1 cellular context compared by ENCODE assay signal in the genomic region with DNA sequence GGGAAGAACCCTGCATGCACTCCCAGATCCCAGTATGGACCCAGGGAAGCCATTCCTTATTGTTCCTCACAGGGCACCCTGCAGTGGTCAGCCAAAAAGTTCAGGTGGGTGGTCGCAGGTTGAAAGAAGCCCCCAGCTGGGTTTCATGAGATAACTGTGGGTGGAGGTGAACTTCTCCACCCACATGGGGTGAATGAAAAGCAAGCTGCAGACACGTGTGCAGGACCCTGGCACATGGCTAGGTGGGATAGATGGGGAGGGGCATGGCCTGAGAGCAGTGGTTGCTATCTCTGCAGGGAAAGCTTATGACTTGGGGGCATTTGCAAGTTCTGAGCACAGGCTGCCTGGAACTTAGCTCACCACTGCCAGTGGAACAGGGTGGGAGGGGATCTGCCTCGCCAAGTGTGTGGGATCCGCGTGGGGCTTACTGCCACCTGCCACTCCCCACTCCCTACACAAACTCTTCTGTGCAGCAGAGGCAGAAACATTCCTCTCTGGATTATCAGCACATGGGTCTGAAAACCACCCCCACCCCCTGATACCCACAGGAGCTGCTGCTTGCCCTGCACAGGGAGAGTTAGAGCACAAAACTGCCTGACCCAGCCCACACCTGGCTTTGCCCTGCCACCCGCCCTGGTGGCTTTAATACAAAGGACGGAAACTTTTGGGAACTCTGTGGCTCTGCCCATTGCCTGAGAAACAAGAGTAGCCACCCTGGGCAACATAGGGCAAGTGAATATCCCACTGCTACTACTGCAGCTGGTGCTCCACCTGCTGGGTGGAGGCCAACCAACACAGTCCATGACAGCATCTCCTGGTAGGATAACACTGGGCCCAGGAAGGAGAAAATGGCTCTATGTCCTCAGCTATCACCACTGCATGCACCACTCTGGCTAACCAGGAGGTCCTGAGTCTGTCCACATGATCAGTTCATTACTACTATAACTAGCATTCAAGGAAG.
A peak's percentile ranks its signal among the peaks of the same experiment; 100 is the strongest.
TF ChIP-seq lines count a peak whose summit lies in the region.

No MANE protein-coding gene starts in this region.

TF ChIP-seq in HepG2, 621 proteins besides CTCF, POLR2A, EP300 and RAD21:
- TF ChIP-seq, protein P1, sequence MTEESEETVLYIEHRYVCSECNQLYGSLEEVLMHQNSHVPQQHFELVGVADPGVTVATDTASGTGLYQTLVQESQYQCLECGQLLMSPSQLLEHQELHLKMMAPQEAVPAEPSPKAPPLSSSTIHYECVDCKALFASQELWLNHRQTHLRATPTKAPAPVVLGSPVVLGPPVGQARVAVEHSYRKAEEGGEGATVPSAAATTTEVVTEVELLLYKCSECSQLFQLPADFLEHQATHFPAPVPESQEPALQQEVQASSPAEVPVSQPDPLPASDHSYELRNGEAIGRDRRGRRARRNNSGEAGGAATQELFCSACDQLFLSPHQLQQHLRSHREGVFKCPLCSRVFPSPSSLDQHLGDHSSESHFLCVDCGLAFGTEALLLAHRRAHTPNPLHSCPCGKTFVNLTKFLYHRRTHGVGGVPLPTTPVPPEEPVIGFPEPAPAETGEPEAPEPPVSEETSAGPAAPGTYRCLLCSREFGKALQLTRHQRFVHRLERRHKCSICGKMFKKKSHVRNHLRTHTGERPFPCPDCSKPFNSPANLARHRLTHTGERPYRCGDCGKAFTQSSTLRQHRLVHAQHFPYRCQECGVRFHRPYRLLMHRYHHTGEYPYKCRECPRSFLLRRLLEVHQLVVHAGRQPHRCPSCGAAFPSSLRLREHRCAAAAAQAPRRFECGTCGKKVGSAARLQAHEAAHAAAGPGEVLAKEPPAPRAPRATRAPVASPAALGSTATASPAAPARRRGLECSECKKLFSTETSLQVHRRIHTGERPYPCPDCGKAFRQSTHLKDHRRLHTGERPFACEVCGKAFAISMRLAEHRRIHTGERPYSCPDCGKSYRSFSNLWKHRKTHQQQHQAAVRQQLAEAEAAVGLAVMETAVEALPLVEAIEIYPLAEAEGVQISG (CRISPR knock-in tag; IDR thresholded peaks at IDR 0.05), result peak; percentile 98
- TF ChIP-seq JUND (CRISPR knock-in tag; IDR thresholded peaks at IDR 0.05), result no peak
- TF ChIP-seq ZZZ3 (CRISPR knock-in tag; IDR thresholded peaks at IDR 0.05; ENCODE audit: borderline replicate concordance), result no peak
- TF ChIP-seq, protein P2, sequence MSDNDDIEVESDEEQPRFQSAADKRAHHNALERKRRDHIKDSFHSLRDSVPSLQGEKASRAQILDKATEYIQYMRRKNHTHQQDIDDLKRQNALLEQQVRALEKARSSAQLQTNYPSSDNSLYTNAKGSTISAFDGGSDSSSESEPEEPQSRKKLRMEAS (IDR thresholded peaks at IDR 0.05), result no peak
- no peak for TF ChIP-seq ASH2L (IDR thresholded peaks at IDR 0.05; ENCODE audit: insufficient read length, low read depth, low read length)
- TF ChIP-seq SMC3 (IDR thresholded peaks at IDR 0.05; ENCODE audit: low read length), result peak; percentile 46; the same call in 1 of the 2 replicates
- TF ChIP-seq, protein P3, sequence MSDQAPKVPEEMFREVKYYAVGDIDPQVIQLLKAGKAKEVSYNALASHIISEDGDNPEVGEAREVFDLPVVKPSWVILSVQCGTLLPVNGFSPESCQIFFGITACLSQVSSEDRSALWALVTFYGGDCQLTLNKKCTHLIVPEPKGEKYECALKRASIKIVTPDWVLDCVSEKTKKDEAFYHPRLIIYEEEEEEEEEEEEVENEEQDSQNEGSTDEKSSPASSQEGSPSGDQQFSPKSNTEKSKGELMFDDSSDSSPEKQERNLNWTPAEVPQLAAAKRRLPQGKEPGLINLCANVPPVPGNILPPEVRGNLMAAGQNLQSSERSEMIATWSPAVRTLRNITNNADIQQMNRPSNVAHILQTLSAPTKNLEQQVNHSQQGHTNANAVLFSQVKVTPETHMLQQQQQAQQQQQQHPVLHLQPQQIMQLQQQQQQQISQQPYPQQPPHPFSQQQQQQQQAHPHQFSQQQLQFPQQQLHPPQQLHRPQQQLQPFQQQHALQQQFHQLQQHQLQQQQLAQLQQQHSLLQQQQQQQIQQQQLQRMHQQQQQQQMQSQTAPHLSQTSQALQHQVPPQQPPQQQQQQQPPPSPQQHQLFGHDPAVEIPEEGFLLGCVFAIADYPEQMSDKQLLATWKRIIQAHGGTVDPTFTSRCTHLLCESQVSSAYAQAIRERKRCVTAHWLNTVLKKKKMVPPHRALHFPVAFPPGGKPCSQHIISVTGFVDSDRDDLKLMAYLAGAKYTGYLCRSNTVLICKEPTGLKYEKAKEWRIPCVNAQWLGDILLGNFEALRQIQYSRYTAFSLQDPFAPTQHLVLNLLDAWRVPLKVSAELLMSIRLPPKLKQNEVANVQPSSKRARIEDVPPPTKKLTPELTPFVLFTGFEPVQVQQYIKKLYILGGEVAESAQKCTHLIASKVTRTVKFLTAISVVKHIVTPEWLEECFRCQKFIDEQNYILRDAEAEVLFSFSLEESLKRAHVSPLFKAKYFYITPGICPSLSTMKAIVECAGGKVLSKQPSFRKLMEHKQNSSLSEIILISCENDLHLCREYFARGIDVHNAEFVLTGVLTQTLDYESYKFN (CRISPR knock-in tag; conservative IDR thresholded peaks at IDR 0.05), result no peak
- TF ChIP-seq, protein P4, sequence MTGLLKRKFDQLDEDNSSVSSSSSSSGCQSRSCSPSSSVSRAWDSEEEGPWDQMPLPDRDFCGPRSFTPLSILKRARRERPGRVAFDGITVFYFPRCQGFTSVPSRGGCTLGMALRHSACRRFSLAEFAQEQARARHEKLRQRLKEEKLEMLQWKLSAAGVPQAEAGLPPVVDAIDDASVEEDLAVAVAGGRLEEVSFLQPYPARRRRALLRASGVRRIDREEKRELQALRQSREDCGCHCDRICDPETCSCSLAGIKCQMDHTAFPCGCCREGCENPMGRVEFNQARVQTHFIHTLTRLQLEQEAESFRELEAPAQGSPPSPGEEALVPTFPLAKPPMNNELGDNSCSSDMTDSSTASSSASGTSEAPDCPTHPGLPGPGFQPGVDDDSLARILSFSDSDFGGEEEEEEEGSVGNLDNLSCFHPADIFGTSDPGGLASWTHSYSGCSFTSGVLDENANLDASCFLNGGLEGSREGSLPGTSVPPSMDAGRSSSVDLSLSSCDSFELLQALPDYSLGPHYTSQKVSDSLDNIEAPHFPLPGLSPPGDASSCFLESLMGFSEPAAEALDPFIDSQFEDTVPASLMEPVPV (CRISPR knock-in tag; IDR thresholded peaks at IDR 0.05), result no peak
- peak; percentile 61 for TF ChIP-seq ZMYM4 (CRISPR knock-in tag; IDR thresholded peaks at IDR 0.05)
- TF ChIP-seq ZKSCAN1 (IDR thresholded peaks at IDR 0.05; ENCODE audit: low read length), result no peak
- TF ChIP-seq, protein P5, sequence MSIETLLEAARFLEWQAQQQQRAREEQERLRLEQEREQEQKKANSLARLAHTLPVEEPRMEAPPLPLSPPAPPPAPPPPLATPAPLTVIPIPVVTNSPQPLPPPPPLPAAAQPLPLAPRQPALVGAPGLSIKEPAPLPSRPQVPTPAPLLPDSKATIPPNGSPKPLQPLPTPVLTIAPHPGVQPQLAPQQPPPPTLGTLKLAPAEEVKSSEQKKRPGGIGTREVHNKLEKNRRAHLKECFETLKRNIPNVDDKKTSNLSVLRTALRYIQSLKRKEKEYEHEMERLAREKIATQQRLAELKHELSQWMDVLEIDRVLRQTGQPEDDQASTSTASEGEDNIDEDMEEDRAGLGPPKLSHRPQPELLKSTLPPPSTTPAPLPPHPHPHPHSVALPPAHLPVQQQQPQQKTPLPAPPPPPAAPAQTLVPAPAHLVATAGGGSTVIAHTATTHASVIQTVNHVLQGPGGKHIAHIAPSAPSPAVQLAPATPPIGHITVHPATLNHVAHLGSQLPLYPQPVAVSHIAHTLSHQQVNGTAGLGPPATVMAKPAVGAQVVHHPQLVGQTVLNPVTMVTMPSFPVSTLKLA (IDR thresholded peaks at IDR 0.05), result peak; percentile 96
- no peak for TF ChIP-seq CBX5 (CRISPR knock-in tag; IDR thresholded peaks at IDR 0.05; ENCODE audit: borderline replicate concordance)
